ENCODE assay signal across 23 cellular contexts in genomic region chr16:15613676-15614075, GRCh38. TPM values are rescaled to one million over a fixed set of nuclear protein-coding genes. Genes with fewer than 3 reads are reported as not detected.
DNase-seq lines count a peak whose midpoint lies in the region; ATAC-seq, FAIRE-seq and TF ChIP-seq lines count a peak whose summit lies in the region.
"Had no signal": no experiment of that assay in that cellular context is flagged by ENCODE, and none has a peak within 500 bp of the region (broad histone marks: within the 10 kb centered on the region; RNA-seq: fewer than 3 reads in every experiment).

No MANE protein-coding gene starts in this region.

- H3K9me3 Mint-ChIP-seq in activated CD4-positive, alpha-beta T cell treated with anti-CD3 and anti-CD28 coated beads for 36 hours (ENCODE audit: low read depth) = no peaks in the 10 kb centered on the region
- no peaks in the 10 kb centered on the region for H3K9me3 Mint-ChIP-seq in CD8-positive, alpha-beta T cell
- H3K9me3 Mint-ChIP-seq: activated naive CD4-positive, alpha-beta T cell treated with anti-CD3 and anti-CD28 coated beads, Interleukin-2, amount 10 ng/mL, durations not matched to agents 7 days and 5 days had no signal

- peaks cover 28 to 40% of the 10 kb centered on the region in 2 donors for H3K4me1 ChIP-seq in gastrocnemius medialis
- H3K4me1 ChIP-seq in CD8-positive, alpha-beta T cell (ENCODE audit: insufficient read depth, low read length) = no peaks in the 10 kb centered on the region
- H3K4me1 ChIP-seq: lower lobe of right lung had no signal

- no peaks in the 10 kb centered on the region for H3K9me3 ChIP-seq in gastrocnemius medialis
- no peaks in the 10 kb centered on the region for H3K9me3 ChIP-seq in CD8-positive, alpha-beta T cell (ENCODE audit: low read length)
- H3K9me3 ChIP-seq: lower lobe of right lung had no signal

- no peaks in the 10 kb centered on the region for H3K27me3 ChIP-seq in gastrocnemius medialis
- H3K27me3 ChIP-seq in CD8-positive, alpha-beta T cell (ENCODE audit: insufficient read depth, low read length) = no peaks in the 10 kb centered on the region

- no peak for FAIRE-seq in RCC 7860 (lab: Jason Lieb, UNC)
- FAIRE-seq: HepG2 had no signal

- TF ChIP-seq POLR2A in gastrocnemius medialis (IDR thresholded peaks at IDR 0.05) = no peak

- no peak for ATAC-seq in activated CD4-positive, alpha-beta T cell treated with anti-CD3 and anti-CD28 coated beads for 36 hours
- ATAC-seq in gastrocnemius medialis = no peak
- no peak for ATAC-seq in CD8-positive, alpha-beta T cell
- no peak for ATAC-seq in left colon
- ATAC-seq: activated CD8-positive, alpha-beta T cell treated with anti-CD3 and anti-CD28 coated beads, Interleukin-2, amount 10 ng/mL, durations not matched to agents 7 days and 5 days; HepG2; lower lobe of right lung; right cardiac atrium; T-helper 17 cell had no signal

- peak overlapping the region; percentile 47 for H3K27ac Mint-ChIP-seq in activated CD4-positive, alpha-beta T cell treated with anti-CD3 and anti-CD28 coated beads for 36 hours
- no peak overlapping the region for H3K27ac Mint-ChIP-seq in CD8-positive, alpha-beta T cell
- H3K27ac Mint-ChIP-seq: activated CD8-positive, alpha-beta T cell treated with anti-CD3 and anti-CD28 coated beads, Interleukin-2, amount 10 ng/mL, durations not matched to agents 7 days and 5 days; activated naive CD4-positive, alpha-beta T cell treated with anti-CD3 and anti-CD28 coated beads, Interleukin-2, amount 10 ng/mL, durations not matched to agents 7 days and 5 days had no signal

- H3K4me3 Mint-ChIP-seq in activated CD4-positive, alpha-beta T cell treated with anti-CD3 and anti-CD28 coated beads for 36 hours = no peak overlapping the region
- H3K4me3 Mint-ChIP-seq in CD8-positive, alpha-beta T cell = no peak overlapping the region
- H3K4me3 Mint-ChIP-seq: activated CD8-positive, alpha-beta T cell treated with anti-CD3 and anti-CD28 coated beads, Interleukin-2, amount 10 ng/mL, durations not matched to agents 7 days and 5 days; activated naive CD4-positive, alpha-beta T cell treated with anti-CD3 and anti-CD28 coated beads, Interleukin-2, amount 10 ng/mL, durations not matched to agents 7 days and 5 days; T-helper 17 cell had no signal

- DNase-seq in activated CD4-positive, alpha-beta T cell treated with anti-CD3 and anti-CD28 coated beads for 36 hours = no peak
- DNase-seq in activated CD4-positive, alpha-beta T cell treated with anti-CD3 and anti-CD28 coated beads, Interleukin-2, amount 50 U/mL, for 1 hour = no peak
- peak; percentile 17 for DNase-seq in RCC 7860 (ENCODE audit: low spot score)
- DNase-seq in glomerular visceral epithelial cell (ENCODE audit: extremely low spot score) = peak; percentile 26
- no peak for DNase-seq in gastrocnemius medialis
- no peak for DNase-seq in CD8-positive, alpha-beta T cell
- DNase-seq in left colon = no peak
- no peak for DNase-seq in AG08395 (ENCODE audit: low spot score)
- DNase-seq: activated CD8-positive, alpha-beta T cell treated with anti-CD3 and anti-CD28 coated beads, Interleukin-2, amount 10 ng/mL, durations not matched to agents 7 days and 5 days; activated naive CD4-positive, alpha-beta T cell treated with anti-CD3 and anti-CD28 coated beads, Interleukin-2, amount 10 ng/mL, durations not matched to agents 7 days and 5 days; activated T-cell treated with anti-CD3 and anti-CD28 coated beads, Interleukin-2, amount 50 U/mL, for 48 hours; effector memory CD4-positive, alpha-beta T cell; H7; lower lobe of right lung; NCI-H146; NCI-H2171 treated with DMSO at 0.1 percent for 48 hours; NCI-H526 treated with DMSO at 0.1 percent for 48 hours; right cardiac atrium; stimulated activated CD8-positive, alpha-beta memory T cell treated with anti-CD3 and anti-CD28 coated beads, Interleukin-4, amount 100 ng/mL, for 48 hours; T-helper 17 cell had no signal

- peaks cover 50% of the 10 kb centered on the region for H3K36me3 Mint-ChIP-seq in activated CD4-positive, alpha-beta T cell treated with anti-CD3 and anti-CD28 coated beads for 36 hours (ENCODE audit: low read depth)
- peaks cover 88% of the 10 kb centered on the region for H3K36me3 Mint-ChIP-seq in CD8-positive, alpha-beta T cell

- no peaks in the 10 kb centered on the region for H3K27me3 Mint-ChIP-seq in activated CD4-positive, alpha-beta T cell treated with anti-CD3 and anti-CD28 coated beads for 36 hours
- H3K27me3 Mint-ChIP-seq in CD8-positive, alpha-beta T cell (ENCODE audit: low read depth) = no peaks in the 10 kb centered on the region
- H3K27me3 Mint-ChIP-seq: activated naive CD4-positive, alpha-beta T cell treated with anti-CD3 and anti-CD28 coated beads, Interleukin-2, amount 10 ng/mL, durations not matched to agents 7 days and 5 days; T-helper 17 cell had no signal

- H3K27ac ChIP-seq in gastrocnemius medialis = peak overlapping the region; percentile 81 to 92 (median 89)
- no peak overlapping the region for H3K27ac ChIP-seq in CD8-positive, alpha-beta T cell (ENCODE audit: low read depth, low read length)
- H3K27ac ChIP-seq: 22Rv1, lower lobe of right lung, VCaP had no signal

- POLR2A ChIA-PET in activated CD4-positive, alpha-beta T cell treated with anti-CD3 and anti-CD28 coated beads for 36 hours (lab: Charles Lee) = no interaction called here
- POLR2A ChIA-PET in CD8-positive, alpha-beta T cell (lab: Charles Lee) = no interaction called here

- peaks cover 12% of the 10 kb centered on the region for H3K4me1 Mint-ChIP-seq in activated CD4-positive, alpha-beta T cell treated with anti-CD3 and anti-CD28 coated beads for 36 hours
- H3K4me1 Mint-ChIP-seq in CD8-positive, alpha-beta T cell (ENCODE audit: low read depth) = no peaks in the 10 kb centered on the region
- H3K4me1 Mint-ChIP-seq: activated naive CD4-positive, alpha-beta T cell treated with anti-CD3 and anti-CD28 coated beads, Interleukin-2, amount 10 ng/mL, durations not matched to agents 7 days and 5 days had no signal

- H3K36me3 ChIP-seq in gastrocnemius medialis = peaks cover 6 to 61% of the 10 kb centered on the region in 2 donors
- peaks cover 64% of the 10 kb centered on the region for H3K36me3 ChIP-seq in CD8-positive, alpha-beta T cell (ENCODE audit: insufficient read depth, low read length)

- no peak for TF ChIP-seq CTCF in gastrocnemius medialis (IDR thresholded peaks at IDR 0.05 in 4 of 5, conservative IDR thresholded peaks at IDR 0.05 in 1 of 5)
- no peak for TF ChIP-seq CTCF in CD8-positive, alpha-beta T cell (IDR thresholded peaks at IDR 0.05)

- no peak overlapping the region for H3K4me3 ChIP-seq in gastrocnemius medialis
- H3K4me3 ChIP-seq in CD8-positive, alpha-beta T cell (ENCODE audit: low read depth, low read length) = no peak overlapping the region
- H3K4me3 ChIP-seq: lower lobe of right lung had no signal

- in situ Hi-C loops in gastrocnemius medialis (cut with MboI; ENCODE audit: low sequenced_read_pairs in 4 of 4) = no loop called here

- CTCF ChIA-PET in activated CD4-positive, alpha-beta T cell treated with anti-CD3 and anti-CD28 coated beads for 36 hours (lab: Charles Lee) = interaction anchor here (0.8 kb wide), 1 partner anchor 10 kb away, joined by 3 read pairs; no protein-coding TSS in a partner anchor
- CTCF ChIA-PET in CD8-positive, alpha-beta T cell (lab: Charles Lee) = interaction anchor here (1.6 kb wide), 1 partner anchor 91 kb away, joined by 6 read pairs; no protein-coding TSS in a partner anchor

- intact Hi-C loops in activated CD4-positive, alpha-beta T cell treated with anti-CD3 and anti-CD28 coated beads for 36 hours (cut with DNase I, micrococcal nuclease) = no loop called here
- intact Hi-C loops in gastrocnemius medialis (cut with DNase I; ENCODE audit: low total_unique reads) = no loop called here
- intact Hi-C loops in CD8-positive, alpha-beta T cell (cut with DNase I, micrococcal nuclease) = no loop called here
- intact Hi-C loops in left colon (cut with DNase I, micrococcal nuclease) = no loop called here

RNA-seq across cellular contexts. Expression of gene MARF1, which starts 29.3 kb away (rescaled TPM):
- total RNA-seq in activated CD4-positive, alpha-beta T cell treated with anti-CD3 and anti-CD28 coated beads for 36 hours = 10 to 100 TPM; 50.2 to 72.5 TPM
- total RNA-seq in gastrocnemius medialis (10 to 100 TPM; 19.5 to 29.8 (median 26.5) TPM), left colon (10 to 100 TPM; 54.5 to 85.9 TPM)
- total RNA-seq in CD8-positive, alpha-beta T cell = 100 to 1,000 TPM; 169 to 176 TPM

RNA-seq across cellular contexts. Expression of gene NDE1, which starts 36.4 kb away (rescaled TPM):
- total RNA-seq in activated CD4-positive, alpha-beta T cell treated with anti-CD3 and anti-CD28 coated beads for 36 hours = 100 to 1,000 TPM; 107 to 117 TPM
- total RNA-seq in gastrocnemius medialis = 10 to 100 TPM in 2 of 4 donors, 1 to 10 TPM in 2; 4.0 to 26.2 (median 11.9) TPM
- 100 to 1,000 TPM; 113 to 119 TPM for total RNA-seq in CD8-positive, alpha-beta T cell
- 10 to 100 TPM; 24.8 to 30.9 TPM for total RNA-seq in left colon

Comparison
In these comparisons a context has a peak if more than half of its experiments do, and no peak if none do; other contexts are left out.
1. DNase-seq: peak in RCC 7860 (single experiment) and glomerular visceral epithelial cell (single experiment); none in activated CD4-positive, alpha-beta T cell treated with anti-CD3 and anti-CD28 coated beads for 36 hours (single experiment), activated CD4-positive, alpha-beta T cell treated with anti-CD3 and anti-CD28 coated beads, Interleukin-2, amount 50 U/mL, for 1 hour (single experiment), gastrocnemius medialis (0 of 2), CD8-positive, alpha-beta T cell (0 of 7), left colon (0 of 2) and AG08395 (single experiment).